In genomic region chr1:150192012-150192411, GRCh38 we compare ENCODE assay signal across 15 cellular contexts. TPM values are rescaled to one million over a fixed set of nuclear protein-coding genes. Genes with fewer than 3 reads are reported as not detected.
DNase-seq lines count a peak whose midpoint lies in the region; ATAC-seq, FAIRE-seq and TF ChIP-seq lines count a peak whose summit lies in the region.
"Had no signal": no experiment of that assay in that cellular context is flagged by ENCODE, and none has a peak within 500 bp of the region (broad histone marks: within the 10 kb centered on the region; RNA-seq: fewer than 3 reads in every experiment).

No MANE protein-coding gene starts in this region.

- in situ Hi-C loops in Caki2 (cut with HindIII; ENCODE audit: low pct_unique_long_range_greater_than_20kb, low sequenced_read_pairs) = loop anchor here (25.0 kb wide), 1 partner anchor 130 kb away; the partner anchor contains the start of gene VPS45

- no peak for TF ChIP-seq CTCF in omental fat pad (IDR thresholded peaks at IDR 0.05)

- DNase-seq in Caki2 (ENCODE audit: low read depth) (peak; percentile 14), RCC 7860 (ENCODE audit: low spot score) (peak; percentile 86), fibroblast of peridontal ligament (ENCODE audit: extremely low read depth) (peak; percentile 60), omental fat pad (ENCODE audit: low spot score) (no peak), inferior parietal cortex (ENCODE audit: extremely low spot score) (no peak), NCI-H1417 (lab: John Stamatoyannopoulos, UW) (no peak)
- DNase-seq: activated CD8-positive, alpha-beta memory T cell treated with anti-CD3 and anti-CD28 coated beads, Interleukin-2, amount 50 U/mL, for 48 hours; adrenal gland; C1 segment of cervical spinal cord; Kasumi-1; Peyer's patch; uterus had no signal

- ATAC-seq in omental fat pad (ENCODE audit: low FRiP score) = peak; percentile 37
- no peak for ATAC-seq in GM18858 (IDR thresholded peaks at IDR 0.05; ENCODE audit: unreplicated experiment)
- no peak for ATAC-seq in GM19397 (IDR thresholded peaks at IDR 0.05; ENCODE audit: unreplicated experiment)
- ATAC-seq: GM23338 had no signal

- peak; percentile 59 for FAIRE-seq in RCC 7860 (lab: Jason Lieb, UNC)

RNA-seq across cellular contexts. Expression of gene PLEKHO1, which starts 42.3 kb away (rescaled TPM):
- 4.0 and 8.0 TPM in 2 replicates for total RNA-seq in Caki2 (2014; rRNA removed; shearing (Covaris generic); ENCODE audit: low replicate concordance)
- 10 to 100 TPM; 16.5 to 68.6 (median 32.8) TPM for total RNA-seq in omental fat pad

RNA-seq across cellular contexts. Expression of gene ANP32E, which starts 43.9 kb away (rescaled TPM):
- 15.2 and 16.0 TPM in 2 replicates for total RNA-seq in Caki2 (2014; rRNA removed; shearing (Covaris generic); ENCODE audit: low replicate concordance)
- total RNA-seq in omental fat pad = 10 to 100 TPM in 3 of 4 donors, 1 to 10 TPM in 1; 8.7 to 20.2 (median 13.8) TPM

Comparison
In these comparisons a context has a peak if more than half of its experiments do, and no peak if none do; other contexts are left out.
1. DNase-seq: peak in Caki2 (single experiment), RCC 7860 (single experiment) and fibroblast of peridontal ligament (single experiment); none in omental fat pad (single experiment), inferior parietal cortex (single experiment) and NCI-H1417 (0 of 3).